ENCODE assay signal across 8 cellular contexts in genomic region chr19:17841810-17842662, GRCh38. TPM values are rescaled to one million over a fixed set of nuclear protein-coding genes. Genes with fewer than 3 reads are reported as not detected.
DNase-seq lines count a peak whose midpoint lies in the region; ATAC-seq and TF ChIP-seq lines count a peak whose summit lies in the region.

No MANE protein-coding gene starts in this region.

- ATAC-seq in right lobe of liver (peak; percentile 33 to 79 (median 58)), GM19452 (IDR thresholded peaks at IDR 0.05; ENCODE audit: unreplicated experiment) (no peak), GM21619 (IDR thresholded peaks at IDR 0.05; ENCODE audit: unreplicated experiment) (no peak)

- TF ChIP-seq CTCF in dorsolateral prefrontal cortex (IDR thresholded peaks at IDR 0.05 in 54 of 56, conservative IDR thresholded peaks at IDR 0.05 in 2 of 56; ENCODE audit: low read depth in 1 of 56, partially characterized antibody in 56 of 56) (no peak), right lobe of liver (IDR thresholded peaks at IDR 0.05) (no peak)

- intact Hi-C loops in dorsolateral prefrontal cortex (cut with DNase I) (no loop called here), right lobe of liver (cut with DNase I) (no loop called here)

- H3K9me3 ChIP-seq in right lobe of liver = no peaks in the 10 kb centered on the region

- WGBS in right lobe of liver (ENCODE audit: insufficient coverage, low coverage, low lambda C conversion rate, missing lambda C conversion rate) = 20% methylated on average over 43 of the region's 56 CpGs

- no peaks in the 10 kb centered on the region for H3K36me3 ChIP-seq in right lobe of liver

- H3K4me3 ChIP-seq in dorsolateral prefrontal cortex (peak overlapping the region in 58 of 59 donors; percentile 12 to 62 (median 48)), right lobe of liver (no peak overlapping the region)

- H3K27me3 ChIP-seq in dorsolateral prefrontal cortex = peaks cover 0 to 38% (median 0%) of the 10 kb centered on the region in 45 donors
- H3K27me3 ChIP-seq in right lobe of liver = no peaks in the 10 kb centered on the region

- H3K27ac ChIP-seq in dorsolateral prefrontal cortex = peak overlapping the region in 31 of 59 donors; percentile 1 to 80 (median 51)
- H3K27ac ChIP-seq in right lobe of liver = no peak overlapping the region

- DNase-seq in COLO668 (lab: John Stamatoyannopoulos, UW; ENCODE audit: unreplicated experiment) (peak; percentile 64), NCI-H1105 treated with DMSO at 0.1 percent for 48 hours (lab: John Stamatoyannopoulos, UW) (peak; percentile 85), dorsolateral prefrontal cortex (peak; percentile 35 to 90 (median 76)), right lobe of liver (peak in 1 of 3 donors; percentile 76)
- DNase-seq in activated CD4-positive, alpha-beta T cell treated with anti-CD3 and anti-CD28 coated beads for 24 hours (ENCODE audit: low read depth in 2 of 2) = peak; percentile 65 to 70
- DNase-seq in stimulated activated CD4-positive, alpha-beta T cell treated with anti-CD3 and anti-CD28 coated beads, Interleukin-4, amount 100 ng/mL, for 24 hours = peak; percentile 67

- no peak for TF ChIP-seq POLR2A in right lobe of liver (IDR thresholded peaks at IDR 0.05)

- H3K4me1 ChIP-seq in right lobe of liver = no peaks in the 10 kb centered on the region

RNA-seq across cellular contexts. Expression of gene JAK3, which starts 5.7 kb away (rescaled TPM):
- total RNA-seq in dorsolateral prefrontal cortex (10 to 100 TPM in 55 of 120 experiments, 1 to 10 TPM in 65; 4.2 to 25.1 (median 9.5) TPM), right lobe of liver (1 to 10 TPM; 1.1 to 5.5 (median 2.3) TPM)

RNA-seq across cellular contexts. Expression of gene RPL18A, which starts 17.7 kb away (rescaled TPM):
- total RNA-seq in dorsolateral prefrontal cortex (100 to 1,000 TPM; 322 to 603 (median 418) TPM), right lobe of liver (100 to 1,000 TPM; 449 to 778 (median 494) TPM)

RNA-seq across cellular contexts. Expression of gene INSL3, which starts 20.7 kb away (rescaled TPM):
- total RNA-seq in dorsolateral prefrontal cortex (1 to 10 TPM in 36 of 120 experiments, under 1 TPM in 33, not detected in 51; 0.54 to 4.2 (median 1.0) TPM), right lobe of liver (not detected)

RNA-seq across cellular contexts. Expression of gene SLC5A5, which starts 29.7 kb away (rescaled TPM):
- 1 to 10 TPM in 30 of 120 experiments, under 1 TPM in 37, not detected in 53; 0.12 to 8.7 (median 0.83) TPM for total RNA-seq in dorsolateral prefrontal cortex
- total RNA-seq in right lobe of liver = not detected

RNA-seq across cellular contexts. Expression of gene B3GNT3, which starts 47.1 kb away (rescaled TPM):
- under 1 TPM in 2 of 120 experiments, not detected in 118; 0.56 to 0.67 TPM for total RNA-seq in dorsolateral prefrontal cortex
- 10 to 100 TPM in 2 of 6 experiments, 1 to 10 TPM in 3, under 1 TPM in 1; 0.26 to 13.6 (median 3.1) TPM for total RNA-seq in right lobe of liver

Comparison
In these comparisons a context has a peak if more than half of its experiments do, and no peak if none do; other contexts are left out.
1. H3K27ac ChIP-seq: peak in dorsolateral prefrontal cortex (31 of 59); none in right lobe of liver (0 of 3).
2. H3K4me3 ChIP-seq: peak in dorsolateral prefrontal cortex (58 of 59); none in right lobe of liver (0 of 3).
3. ATAC-seq: peak in right lobe of liver (4 of 4); none in GM19452 (single experiment) and GM21619 (single experiment).